In the genomic region with DNA sequence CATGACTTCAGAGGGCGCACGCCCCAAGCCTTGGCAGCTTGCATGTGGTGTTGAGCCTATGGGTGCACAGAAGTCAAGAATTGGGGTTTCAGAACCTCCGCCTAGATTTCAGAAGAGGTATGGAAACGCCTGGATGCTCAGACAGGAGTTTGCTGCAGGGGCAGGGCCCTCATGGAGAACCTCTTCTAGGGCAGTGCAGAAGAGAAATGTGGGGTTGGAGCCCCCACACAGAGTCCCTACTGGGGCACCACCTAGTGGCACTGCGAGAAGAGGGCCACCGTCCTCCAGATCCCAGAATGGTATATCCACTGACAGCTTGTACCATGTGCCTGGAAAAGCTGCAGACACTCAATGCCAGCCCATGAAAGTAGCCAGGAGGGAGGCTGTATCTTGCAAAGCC, we compare ENCODE assay signal across 11 cellular contexts. TPM values are rescaled to one million over a fixed set of nuclear protein-coding genes. Genes with fewer than 3 reads are reported as not detected.
"Had no signal": no experiment of that assay in that cellular context is flagged by ENCODE, and none has a peak within 500 bp of the region (broad histone marks: within the 10 kb centered on the region; RNA-seq: fewer than 3 reads in every experiment).

No MANE protein-coding gene starts in this region.

RNA-seq across cellular contexts. Expression of gene CEACAM1, which starts 22.2 kb away (rescaled TPM):
- total RNA-seq: occipital lobe, osteoblast had no signal

RNA-seq across cellular contexts. Expression of gene CEACAM8, which starts 44.2 kb away (rescaled TPM):
- total RNA-seq: natural killer cell, occipital lobe, osteoblast, pancreas, prostate gland, pulmonary artery endothelial cell, right atrium auricular region, smooth muscle cell had no signal
- polyA plus RNA-seq: naive thymus-derived CD4-positive, alpha-beta T cell; neural cell; pancreas; smooth muscle cell; urinary bladder had no signal
